ENCODE assay signal across 1 cellular context in the genomic region with DNA sequence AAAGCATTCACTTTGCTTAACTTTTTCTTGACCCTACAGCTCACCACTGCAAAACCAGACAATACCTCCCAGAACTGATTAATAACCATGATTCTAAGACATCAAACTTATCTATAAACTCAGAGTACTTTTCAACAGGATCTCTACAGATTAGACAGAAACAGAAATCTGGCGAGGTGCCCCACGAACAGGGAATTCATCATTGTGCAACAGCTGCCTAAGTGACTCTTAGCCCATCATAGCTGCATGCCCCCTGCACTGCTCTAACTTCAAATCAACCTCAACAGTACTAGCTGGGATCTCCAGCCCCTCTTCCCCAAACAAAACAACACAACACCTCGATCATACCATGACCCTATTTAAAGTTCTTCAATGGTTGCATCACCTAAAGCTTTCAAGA.
TF ChIP-seq lines count a peak whose summit lies in the region.

No MANE protein-coding gene starts in this region.

TF ChIP-seq in HepG2, 621 proteins besides CTCF, POLR2A, EP300 and RAD21:
- no peak for TF ChIP-seq ZNF788 (CRISPR knock-in tag; IDR thresholded peaks at IDR 0.05; ENCODE audit: borderline replicate concordance)
- no peak for TF ChIP-seq KDM3A (CRISPR knock-in tag; IDR thresholded peaks at IDR 0.05; ENCODE audit: low read depth)
- TF ChIP-seq, protein P1, sequence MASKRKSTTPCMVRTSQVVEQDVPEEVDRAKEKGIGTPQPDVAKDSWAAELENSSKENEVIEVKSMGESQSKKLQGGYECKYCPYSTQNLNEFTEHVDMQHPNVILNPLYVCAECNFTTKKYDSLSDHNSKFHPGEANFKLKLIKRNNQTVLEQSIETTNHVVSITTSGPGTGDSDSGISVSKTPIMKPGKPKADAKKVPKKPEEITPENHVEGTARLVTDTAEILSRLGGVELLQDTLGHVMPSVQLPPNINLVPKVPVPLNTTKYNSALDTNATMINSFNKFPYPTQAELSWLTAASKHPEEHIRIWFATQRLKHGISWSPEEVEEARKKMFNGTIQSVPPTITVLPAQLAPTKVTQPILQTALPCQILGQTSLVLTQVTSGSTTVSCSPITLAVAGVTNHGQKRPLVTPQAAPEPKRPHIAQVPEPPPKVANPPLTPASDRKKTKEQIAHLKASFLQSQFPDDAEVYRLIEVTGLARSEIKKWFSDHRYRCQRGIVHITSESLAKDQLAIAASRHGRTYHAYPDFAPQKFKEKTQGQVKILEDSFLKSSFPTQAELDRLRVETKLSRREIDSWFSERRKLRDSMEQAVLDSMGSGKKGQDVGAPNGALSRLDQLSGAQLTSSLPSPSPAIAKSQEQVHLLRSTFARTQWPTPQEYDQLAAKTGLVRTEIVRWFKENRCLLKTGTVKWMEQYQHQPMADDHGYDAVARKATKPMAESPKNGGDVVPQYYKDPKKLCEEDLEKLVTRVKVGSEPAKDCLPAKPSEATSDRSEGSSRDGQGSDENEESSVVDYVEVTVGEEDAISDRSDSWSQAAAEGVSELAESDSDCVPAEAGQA (IDR thresholded peaks at IDR 0.05; ENCODE audit: low read depth): no peak
- TF ChIP-seq, protein P1 (CRISPR knock-in tag; IDR thresholded peaks at IDR 0.05; ENCODE audit: borderline replicate concordance): no peak
- no peak for TF ChIP-seq ZMYM4 (CRISPR knock-in tag; IDR thresholded peaks at IDR 0.05)
- TF ChIP-seq ZNF569 (CRISPR knock-in tag; IDR thresholded peaks at IDR 0.05; ENCODE audit: borderline replicate concordance): no peak
- TF ChIP-seq ZNF251 (CRISPR knock-in tag; IDR thresholded peaks at IDR 0.05): no peak
- no peak for TF ChIP-seq CHD2 (IDR thresholded peaks at IDR 0.05; ENCODE audit: low read depth, low read length)
- TF ChIP-seq TRIM24 (CRISPR knock-in tag; IDR thresholded peaks at IDR 0.05): no peak
- TF ChIP-seq SNAPC2 (CRISPR knock-in tag; IDR thresholded peaks at IDR 0.05): no peak
- no peak for TF ChIP-seq NFKB2 (CRISPR knock-in tag; IDR thresholded peaks at IDR 0.05; ENCODE audit: borderline replicate concordance)
- TF ChIP-seq, protein P2, sequence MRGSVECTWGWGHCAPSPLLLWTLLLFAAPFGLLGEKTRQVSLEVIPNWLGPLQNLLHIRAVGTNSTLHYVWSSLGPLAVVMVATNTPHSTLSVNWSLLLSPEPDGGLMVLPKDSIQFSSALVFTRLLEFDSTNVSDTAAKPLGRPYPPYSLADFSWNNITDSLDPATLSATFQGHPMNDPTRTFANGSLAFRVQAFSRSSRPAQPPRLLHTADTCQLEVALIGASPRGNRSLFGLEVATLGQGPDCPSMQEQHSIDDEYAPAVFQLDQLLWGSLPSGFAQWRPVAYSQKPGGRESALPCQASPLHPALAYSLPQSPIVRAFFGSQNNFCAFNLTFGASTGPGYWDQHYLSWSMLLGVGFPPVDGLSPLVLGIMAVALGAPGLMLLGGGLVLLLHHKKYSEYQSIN (CRISPR knock-in tag; IDR thresholded peaks at IDR 0.05; ENCODE audit: borderline replicate concordance): no peak
- no peak for TF ChIP-seq SRSF1 (optimal IDR thresholded peaks at IDR 0.05; ENCODE audit: low read depth, low read length)
- TF ChIP-seq NR2C2 (CRISPR knock-in tag; IDR thresholded peaks at IDR 0.05; ENCODE audit: borderline replicate concordance): no peak
- TF ChIP-seq, protein P3, sequence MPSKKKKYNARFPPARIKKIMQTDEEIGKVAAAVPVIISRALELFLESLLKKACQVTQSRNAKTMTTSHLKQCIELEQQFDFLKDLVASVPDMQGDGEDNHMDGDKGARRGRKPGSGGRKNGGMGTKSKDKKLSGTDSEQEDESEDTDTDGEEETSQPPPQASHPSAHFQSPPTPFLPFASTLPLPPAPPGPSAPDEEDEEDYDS (CRISPR knock-in tag; IDR thresholded peaks at IDR 0.05): no peak
- no peak for TF ChIP-seq TCF12 (IDR thresholded peaks at IDR 0.05)
- no peak for TF ChIP-seq TCF12 (CRISPR knock-in tag; IDR thresholded peaks at IDR 0.05)
